8 cellular contexts compared by ENCODE assay signal in genomic region chr19:48415395-48415794, GRCh38. TPM values are rescaled to one million over a fixed set of nuclear protein-coding genes. Genes with fewer than 3 reads are reported as not detected.
DNase-seq lines count a peak whose midpoint lies in the region; ATAC-seq and TF ChIP-seq lines count a peak whose summit lies in the region.

No MANE protein-coding gene starts in this region.

- DNase-seq in NCI-H2171 (lab: John Stamatoyannopoulos, UW) (peak; percentile 51), NCI-H2171 treated with DMSO at 0.1 percent for 48 hours (lab: John Stamatoyannopoulos, UW) (no peak), right cardiac atrium (peak; percentile 86 to 94 (median 92)), superior temporal gyrus (ENCODE audit: extremely low spot score) (no peak)
- peak; percentile 62 for DNase-seq in activated naive CD8-positive, alpha-beta T cell treated with anti-CD3 and anti-CD28 coated beads for 36 hours
- peak; percentile 88 for DNase-seq in stimulated activated CD4-positive, alpha-beta T cell treated with anti-CD3 and anti-CD28 coated beads, Interleukin-1b, Interleukin-23, amount 100 ng/mL, for 48 hours

- no peak overlapping the region for H3K4me3 ChIP-seq in right cardiac atrium (ENCODE audit: low read length)

- intact Hi-C loops in right cardiac atrium (cut with DNase I): no loop called here

- ATAC-seq in SK-N-SH treated with all-trans-retinoic acid at 6 μM for 48 hours: peak; percentile 68
- ATAC-seq in right cardiac atrium: peak; percentile 92 to 94
- no peak for ATAC-seq in HG03139 (IDR thresholded peaks at IDR 0.05; ENCODE audit: unreplicated experiment)

- H3K9me3 ChIP-seq in right cardiac atrium (ENCODE audit: control insufficient read depth, low read length): no peaks in the 10 kb centered on the region

- H3K36me3 Mint-ChIP-seq in activated naive CD8-positive, alpha-beta T cell treated with anti-CD3 and anti-CD28 coated beads for 36 hours: no peaks in the 10 kb centered on the region

- H3K27me3 Mint-ChIP-seq in activated naive CD8-positive, alpha-beta T cell treated with anti-CD3 and anti-CD28 coated beads for 36 hours: peaks cover 46% of the 10 kb centered on the region

- H3K27ac Mint-ChIP-seq in activated naive CD8-positive, alpha-beta T cell treated with anti-CD3 and anti-CD28 coated beads for 36 hours: no peak overlapping the region

- 29% methylated on average over 14 of the region's 14 CpGs for WGBS in right cardiac atrium

- no peak overlapping the region for H3K27ac ChIP-seq in right cardiac atrium (ENCODE audit: low read length)

- no peaks in the 10 kb centered on the region for H3K4me1 ChIP-seq in right cardiac atrium (ENCODE audit: control insufficient read depth, insufficient read depth, low read length)

- H3K27me3 ChIP-seq in right cardiac atrium (ENCODE audit: control insufficient read depth, insufficient read depth): no peaks in the 10 kb centered on the region

- H3K4me3 Mint-ChIP-seq in activated naive CD8-positive, alpha-beta T cell treated with anti-CD3 and anti-CD28 coated beads for 36 hours: no peak overlapping the region

- H3K4me1 Mint-ChIP-seq in activated naive CD8-positive, alpha-beta T cell treated with anti-CD3 and anti-CD28 coated beads for 36 hours: peaks cover 17% of the 10 kb centered on the region

- no peaks in the 10 kb centered on the region for H3K9me3 Mint-ChIP-seq in activated naive CD8-positive, alpha-beta T cell treated with anti-CD3 and anti-CD28 coated beads for 36 hours

TF ChIP-seq in SK-N-SH treated with all-trans-retinoic acid at 6 μM for 48 hours, 23 proteins besides CTCF, POLR2A, EP300 and RAD21:
- TF ChIP-seq ZNF8 (CRISPR knock-in tag; IDR thresholded peaks at IDR 0.05): no peak
- TF ChIP-seq ZFP30 (CRISPR knock-in tag; IDR thresholded peaks at IDR 0.05): no peak
- TF ChIP-seq PATZ1 (CRISPR knock-in tag; IDR thresholded peaks at IDR 0.05; ENCODE audit: borderline replicate concordance): no peak
- TF ChIP-seq ESRRG (CRISPR knock-in tag; IDR thresholded peaks at IDR 0.05): no peak
- no peak for TF ChIP-seq ZFP3 (CRISPR knock-in tag; IDR thresholded peaks at IDR 0.05)
- no peak for TF ChIP-seq PPARA (CRISPR knock-in tag; IDR thresholded peaks at IDR 0.05; ENCODE audit: borderline replicate concordance)
- no peak for TF ChIP-seq OSR1 (CRISPR knock-in tag; IDR thresholded peaks at IDR 0.05)
- TF ChIP-seq ZNF70 (CRISPR knock-in tag; IDR thresholded peaks at IDR 0.05): no peak
- no peak for TF ChIP-seq SNAI2 (CRISPR knock-in tag; IDR thresholded peaks at IDR 0.05)
- no peak for TF ChIP-seq CSRNP3 (CRISPR knock-in tag; IDR thresholded peaks at IDR 0.05)
- TF ChIP-seq ISL1 (CRISPR knock-in tag; IDR thresholded peaks at IDR 0.05): no peak
- no peak for TF ChIP-seq TOX (CRISPR knock-in tag; IDR thresholded peaks at IDR 0.05; ENCODE audit: borderline replicate concordance)

RNA-seq across cellular contexts. Expression of gene GRIN2D, which starts 21.9 kb away (rescaled TPM):
- under 1 TPM; 0.28 to 0.29 TPM for total RNA-seq in activated naive CD8-positive, alpha-beta T cell treated with anti-CD3 and anti-CD28 coated beads for 36 hours
- under 1 TPM; 0.31 to 0.45 (median 0.41) TPM for total RNA-seq in right cardiac atrium
- 0.18 TPM for polyA plus RNA-seq in right cardiac atrium

RNA-seq across cellular contexts. Expression of gene KDELR1, which starts 24.0 kb away (rescaled TPM):
- total RNA-seq in activated naive CD8-positive, alpha-beta T cell treated with anti-CD3 and anti-CD28 coated beads for 36 hours: 10 to 100 TPM; 72.5 to 73.9 TPM
- 100 to 1,000 TPM in 1 of 4 donors, 10 to 100 TPM in 3; 82.3 to 101 (median 90.1) TPM for total RNA-seq in right cardiac atrium
- polyA plus RNA-seq in right cardiac atrium: 82.4 TPM

RNA-seq across cellular contexts. Expression of gene GRWD1, which starts 30.4 kb away (rescaled TPM):
- 10 to 100 TPM; 91.1 to 98.5 TPM for total RNA-seq in activated naive CD8-positive, alpha-beta T cell treated with anti-CD3 and anti-CD28 coated beads for 36 hours
- 10 to 100 TPM; 16.0 to 20.4 (median 17.3) TPM for total RNA-seq in right cardiac atrium
- 7.2 TPM for polyA plus RNA-seq in right cardiac atrium

RNA-seq across cellular contexts. Expression of gene KCNJ14, which starts 40.0 kb away (rescaled TPM):
- total RNA-seq in activated naive CD8-positive, alpha-beta T cell treated with anti-CD3 and anti-CD28 coated beads for 36 hours: 1 to 10 TPM; 1.4 to 1.5 TPM
- total RNA-seq in right cardiac atrium: under 1 TPM; 0.20 to 0.75 (median 0.23) TPM
- polyA plus RNA-seq in right cardiac atrium: 0.16 TPM

RNA-seq across cellular contexts. Expression of gene SYNGR4, which starts 51.2 kb away (rescaled TPM):
- total RNA-seq in activated naive CD8-positive, alpha-beta T cell treated with anti-CD3 and anti-CD28 coated beads for 36 hours: under 1 TPM in 1 of 2 experiments, not detected in 1; 0.31 TPM
- not detected for total RNA-seq in right cardiac atrium
- polyA plus RNA-seq in right cardiac atrium: not detected

Comparison
In these comparisons a context has a peak if more than half of its experiments do, and no peak if none do; other contexts are left out.
1. DNase-seq: peak in NCI-H2171 (single experiment), activated naive CD8-positive, alpha-beta T cell treated with anti-CD3 and anti-CD28 coated beads for 36 hours (single experiment), right cardiac atrium (3 of 3) and stimulated activated CD4-positive, alpha-beta T cell treated with anti-CD3 and anti-CD28 coated beads, Interleukin-1b, Interleukin-23, amount 100 ng/mL, for 48 hours (single experiment); none in NCI-H2171 treated with DMSO at 0.1 percent for 48 hours (single experiment) and superior temporal gyrus (single experiment).
2. RNA of gene GRWD1, which starts 30.4 kb away (total RNA-seq): 91.1 to 98.5 TPM in activated naive CD8-positive, alpha-beta T cell treated with anti-CD3 and anti-CD28 coated beads for 36 hours; 16.0 to 20.4 TPM in right cardiac atrium; every median in the first group is over 4 times any median in the second.